ENCODE assay signal across 10 cellular contexts in genomic region chr4:138405439-138405838, GRCh38.
A peak's percentile ranks its signal among the peaks of the same experiment; 100 is the strongest.
DNase-seq lines count a peak whose midpoint lies in the region; ATAC-seq and TF ChIP-seq lines count a peak whose summit lies in the region.
"Had no signal": no experiment of that assay in that cellular context is flagged by ENCODE, and none has a peak within 500 bp of the region (broad histone marks: within the 10 kb centered on the region; RNA-seq: fewer than 3 reads in every experiment).

No MANE protein-coding gene starts in this region.

- H3K27me3 ChIP-seq in GM23338 (ENCODE audit: insufficient read depth): no peaks in the 10 kb centered on the region

- H3K4me1 Mint-ChIP-seq in GM23338: peaks cover 10% of the 10 kb centered on the region; the same call in 2 of the 3 replicates

- no peaks in the 10 kb centered on the region; the same call in 1 of the 2 replicates for H3K9me2 ChIP-seq in GM23338 (ENCODE audit: insufficient read depth)

- DNase-seq in GM23338 (ENCODE audit: low spot score) (no peak), HPDE6-E6E7 (ENCODE audit: extremely low spot score) (peak; percentile 46), fibroblast of villous mesenchyme (ENCODE audit: low read depth) (peak; percentile 12), NCI-H510A treated with DMSO at 0.1 percent for 48 hours (lab: John Stamatoyannopoulos, UW) (no peak), SHP77 (lab: John Stamatoyannopoulos, UW) (no peak), NCI-H82 treated with DMSO at 0.1 percent for 48 hours (lab: John Stamatoyannopoulos, UW; ENCODE audit: unreplicated experiment) (no peak)
- DNase-seq: glutamatergic neuron, NCI-H774 had no signal

- H3K27me3 Mint-ChIP-seq in GM23338 (ENCODE audit: insufficient read depth, low read depth, poor library complexity): peaks cover 3% of the 10 kb centered on the region

- H3F3A ChIP-seq in GM23338 (replicated peaks; ENCODE audit: low read depth): no peaks in the 10 kb centered on the region

- H3K36me3 ChIP-seq in GM23338 (ENCODE audit: insufficient read depth): no peaks in the 10 kb centered on the region

- no peak overlapping the region for H3K4me2 ChIP-seq in GM23338

- H3K36me3 Mint-ChIP-seq in GM23338 (ENCODE audit: low read depth): no peaks in the 10 kb centered on the region; the same call in 2 of the 3 replicates

- H2AFZ ChIP-seq in GM23338: peak overlapping the region; percentile 40; the same call in 1 of the 2 replicates

- no peaks in the 10 kb centered on the region for H3K79me2 ChIP-seq in GM23338 (replicated peaks; ENCODE audit: insufficient read depth)

- H3K4me1 ChIP-seq in GM23338 (ENCODE audit: insufficient read depth): peaks cover 8% of the 10 kb centered on the region

- H3K4me3 ChIP-seq in GM23338 (no peak overlapping the region), fibroblast of villous mesenchyme (ENCODE audit: low read depth, low read length) (no peak overlapping the region)

- H3K27ac Mint-ChIP-seq in GM23338: no peak overlapping the region

- TF ChIP-seq CTCF in GM23338 (conservative IDR thresholded peaks at IDR 0.05; ENCODE audit: low read depth in 2 of 2) (no peak), fibroblast of villous mesenchyme (IDR thresholded peaks at IDR 0.05; ENCODE audit: insufficient read depth, low read depth, low read length) (no peak)

- no peak overlapping the region for H3K4me3 Mint-ChIP-seq in GM23338

- H4K20me1 ChIP-seq in GM23338 (replicated peaks; ENCODE audit: insufficient read depth): no peaks in the 10 kb centered on the region

- H3K27ac ChIP-seq in GM23338 (ENCODE audit: low read depth): no peak overlapping the region

- H3K9me3 Mint-ChIP-seq in GM23338: peaks cover 3% of the 10 kb centered on the region; the same call in 1 of the 3 replicates

- peak; percentile 56 for ATAC-seq in GM18519 (IDR thresholded peaks at IDR 0.05; ENCODE audit: low FRiP score, unreplicated experiment)
- ATAC-seq in GM23338: no peak
- no peak for ATAC-seq in HG03457 (IDR thresholded peaks at IDR 0.05; ENCODE audit: unreplicated experiment)

TF ChIP-seq in GM23338, 12 proteins besides CTCF, POLR2A, EP300 and RAD21:
- TF ChIP-seq STAT1 (IDR thresholded peaks at IDR 0.05; ENCODE audit: unreplicated experiment) (no peak), ZNF331 (CRISPR knock-in tag; IDR thresholded peaks at IDR 0.05; ENCODE audit: low read depth) (no peak), ZNF462 (CRISPR knock-in tag; IDR thresholded peaks at IDR 0.05) (no peak), EZH2 (IDR thresholded peaks at IDR 0.05; ENCODE audit: low read depth, unreplicated experiment) (no peak), EZH2phosphoT487 (IDR thresholded peaks at IDR 0.05; ENCODE audit: unreplicated experiment) (no peak), CREB1 (CRISPR knock-in tag; IDR thresholded peaks at IDR 0.05; ENCODE audit: low read depth) (no peak), POLR2AphosphoS5 (IDR thresholded peaks at IDR 0.05; ENCODE audit: low read depth) (no peak)

Comparison
In these comparisons a context has a peak if more than half of its experiments do, and no peak if none do; other contexts are left out.
1. DNase-seq: peak in HPDE6-E6E7 (single experiment) and fibroblast of villous mesenchyme (single experiment); none in GM23338 (single experiment), NCI-H510A treated with DMSO at 0.1 percent for 48 hours (single experiment), SHP77 (0 of 2) and NCI-H82 treated with DMSO at 0.1 percent for 48 hours (single experiment).